In the genomic region with DNA sequence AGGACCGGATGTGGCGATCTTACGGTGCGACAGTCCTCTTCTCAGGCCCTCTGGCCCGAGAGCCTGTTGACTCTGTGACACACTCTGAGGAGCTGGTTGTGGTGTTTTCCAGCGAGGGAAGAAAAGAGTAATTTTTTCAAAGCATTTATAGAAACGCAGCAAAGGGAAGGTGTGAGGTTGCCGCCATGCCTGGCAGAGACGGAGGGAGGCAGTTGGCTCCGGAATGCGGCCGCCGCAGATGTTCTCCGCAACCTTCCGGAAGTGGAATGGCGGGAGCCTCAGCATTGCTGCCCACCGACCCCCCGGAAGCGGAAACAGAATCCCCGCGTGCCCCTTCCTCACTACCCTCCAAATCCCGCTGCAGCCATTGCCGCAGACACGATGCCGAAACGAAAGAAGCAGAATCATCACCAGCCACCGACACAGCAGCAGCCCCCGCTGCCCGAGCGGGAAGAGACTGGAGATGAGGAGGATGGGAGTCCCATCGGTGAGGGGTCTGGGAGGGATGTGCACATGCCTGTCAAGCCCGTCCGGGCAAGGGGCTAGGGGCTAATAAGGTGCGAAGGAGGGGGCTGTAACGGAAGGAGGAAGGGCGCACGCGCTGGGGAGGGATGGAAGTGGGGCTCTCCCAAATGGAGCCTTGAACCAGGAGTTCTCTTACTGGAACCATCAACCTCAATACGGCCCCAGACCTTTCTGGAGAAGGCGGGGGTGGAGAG, we compare ENCODE assay signal across 8 cellular contexts. TPM values are rescaled to one million over a fixed set of nuclear protein-coding genes. Genes with fewer than 3 reads are reported as not detected.
DNase-seq lines count a peak whose midpoint lies in the region; TF ChIP-seq lines count a peak whose summit lies in the region.

A gene with protein sequence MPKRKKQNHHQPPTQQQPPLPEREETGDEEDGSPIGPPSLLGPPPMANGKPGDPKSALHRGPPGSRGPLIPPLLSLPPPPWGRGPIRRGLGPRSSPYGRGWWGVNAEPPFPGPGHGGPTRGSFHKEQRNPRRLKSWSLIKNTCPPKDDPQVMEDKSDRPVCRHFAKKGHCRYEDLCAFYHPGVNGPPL (plus strand): TSS at position 332 of the 719 bp plus-strand sequence. CDS start 50 bp downstream, at position 382.

- peaks cover 22% of the 10 kb centered on the region for H3K4me1 Mint-ChIP-seq in activated T-helper 2 cell treated with anti-CD3 and anti-CD28 coated beads, Interferon-gamma antibody, Interleukin-2, Interleukin-4, amounts not matched to agents 10 μg/mL and 5 μg/mL and 100 μg/mL, durations not matched to agents 14 hours and 24 hours and 36 hours (ENCODE audit: low read depth)

- H3K36me3 ChIP-seq in GM23248 (ENCODE audit: low read depth) (peaks cover 8% of the 10 kb centered on the region; the same call in 1 of the 2 replicates), neural cell (ENCODE audit: insufficient read depth, low read length) (peaks cover 8% of the 10 kb centered on the region), subcutaneous abdominal adipose tissue (ENCODE audit: control insufficient read depth in 5 of 5, insufficient read depth in 5 of 5, low read length in 5 of 5) (peaks cover 6 to 40% (median 27%) of the 10 kb centered on the region in 5 donors)

- H3K4me3 ChIP-seq in GM23248 = peak within 1 kb of the TSS; percentile 95
- H3K4me3 ChIP-seq in fibroblast of the aortic adventitia (ENCODE audit: low read depth, low read length) = peak within 1 kb of the TSS; percentile 92
- peak within 1 kb of the TSS; percentile 99 for H3K4me3 ChIP-seq in neural cell (ENCODE audit: low read length)
- peak within 1 kb of the TSS; percentile 94 to 97 (median 97) for H3K4me3 ChIP-seq in subcutaneous abdominal adipose tissue (ENCODE audit: low read depth in 1 of 5, low read length in 5 of 5)

- H3K27me3 ChIP-seq in GM23248 (replicated peaks; ENCODE audit: insufficient read depth) (no peaks in the 10 kb centered on the region), neural cell (ENCODE audit: insufficient read depth, low read depth, low read length) (no peaks in the 10 kb centered on the region), subcutaneous abdominal adipose tissue (ENCODE audit: control insufficient read depth in 5 of 5, insufficient read depth in 4 of 5, low read length in 5 of 5) (no peaks in the 10 kb centered on the region)

- peaks cover 8% of the 10 kb centered on the region; the same call in 1 of the 2 replicates for H3K4me1 ChIP-seq in GM23248 (ENCODE audit: insufficient read depth)
- H3K4me1 ChIP-seq in subcutaneous abdominal adipose tissue (ENCODE audit: control insufficient read depth in 5 of 5, insufficient read depth in 5 of 5, low read length in 5 of 5) = peaks cover 6 to 35% (median 28%) of the 10 kb centered on the region in 5 donors

- H3K79me2 ChIP-seq in GM23248 (ENCODE audit: insufficient read depth) (peaks cover 72% of the 10 kb centered on the region), neural cell (replicated peaks; ENCODE audit: insufficient read depth, low read length) (peaks cover 29% of the 10 kb centered on the region)

- peak within 1 kb of the TSS; percentile 92 for H2AFZ ChIP-seq in GM23248
- peak within 1 kb of the TSS; percentile 88 for H2AFZ ChIP-seq in neural cell (ENCODE audit: low read depth, low read length)

- H4K20me1 ChIP-seq in GM23248 (ENCODE audit: insufficient read depth) (no peaks in the 10 kb centered on the region), neural cell (ENCODE audit: insufficient read depth) (no peaks in the 10 kb centered on the region)

- H3F3A ChIP-seq in GM23248 (ENCODE audit: insufficient read depth) = no peaks in the 10 kb centered on the region
- no peaks in the 10 kb centered on the region for H3F3A ChIP-seq in neural cell (ENCODE audit: insufficient read depth, low read length, poor library complexity, severe bottlenecking)

- peak; percentile 90 for DNase-seq in EL
- DNase-seq in GM23248 = peak; percentile 95
- DNase-seq in Kasumi-1 (lab: John Stamatoyannopoulos, UW) = peak; percentile 86 to 91
- peak; percentile 89 for DNase-seq in RPMI7951 (ENCODE audit: low read depth)
- peak; percentile 77 for DNase-seq in activated T-helper 2 cell treated with anti-CD3 and anti-CD28 coated beads, Interferon-gamma antibody, Interleukin-2, Interleukin-4, amounts not matched to agents 10 μg/mL and 5 μg/mL and 100 μg/mL, durations not matched to agents 14 hours and 24 hours and 36 hours (ENCODE audit: low spot score)
- peak; percentile 85 for DNase-seq in fibroblast of the aortic adventitia (ENCODE audit: low read depth)

- in situ Hi-C loops in GM23248 (cut with MboI) = no loop called here

- TF ChIP-seq RAD21 in neural cell (conservative IDR thresholded peaks at IDR 0.05) = peak; percentile 13

- peak within 1 kb of the TSS; percentile 98 for H3K4me3 Mint-ChIP-seq in activated T-helper 2 cell treated with anti-CD3 and anti-CD28 coated beads, Interferon-gamma antibody, Interleukin-2, Interleukin-4, amounts not matched to agents 10 μg/mL and 5 μg/mL and 100 μg/mL, durations not matched to agents 14 hours and 24 hours and 36 hours (ENCODE audit: low read depth)

- H3K9me3 ChIP-seq in GM23248 (ENCODE audit: low read depth) (no peaks in the 10 kb centered on the region), neural cell (ENCODE audit: low read length) (no peaks in the 10 kb centered on the region), subcutaneous abdominal adipose tissue (ENCODE audit: control insufficient read depth in 5 of 5, low read length in 5 of 5) (no peaks in the 10 kb centered on the region)

- H3K27ac ChIP-seq in GM23248 (peak within 1 kb of the TSS; percentile 96), neural cell (ENCODE audit: low read length) (peak within 1 kb of the TSS; percentile 99), subcutaneous abdominal adipose tissue (ENCODE audit: low read depth, low read length) (peak within 1 kb of the TSS; percentile 87)

- 1 to 3% methylated on average over 34 to 40 of the region's 40 CpGs for WGBS in GM23248 (ENCODE audit: low coverage in 1 of 2, low lambda C conversion rate in 2 of 2, missing lambda C conversion rate in 2 of 2), 2 experiments

- H3K9me2 ChIP-seq in GM23248 (ENCODE audit: insufficient read depth) (no peaks in the 10 kb centered on the region), neural cell (ENCODE audit: insufficient read depth, low read length) (no peaks in the 10 kb centered on the region)

- TF ChIP-seq CTCF in fibroblast of the aortic adventitia (IDR thresholded peaks at IDR 0.05; ENCODE audit: insufficient read depth, low read length) (no peak), neural cell (IDR thresholded peaks at IDR 0.05; ENCODE audit: poor library complexity, severe bottlenecking) (peak; percentile 5)

- H3K27me3 Mint-ChIP-seq in activated T-helper 2 cell treated with anti-CD3 and anti-CD28 coated beads, Interferon-gamma antibody, Interleukin-2, Interleukin-4, amounts not matched to agents 10 μg/mL and 5 μg/mL and 100 μg/mL, durations not matched to agents 14 hours and 24 hours and 36 hours (ENCODE audit: low read depth) = no peaks in the 10 kb centered on the region

- peak; percentile 75 for TF ChIP-seq EP300 in neural cell (conservative IDR thresholded peaks at IDR 0.05; ENCODE audit: poor library complexity, severe bottlenecking)

- no peaks in the 10 kb centered on the region for H3K9me3 Mint-ChIP-seq in activated T-helper 2 cell treated with anti-CD3 and anti-CD28 coated beads, Interferon-gamma antibody, Interleukin-2, Interleukin-4, amounts not matched to agents 10 μg/mL and 5 μg/mL and 100 μg/mL, durations not matched to agents 14 hours and 24 hours and 36 hours

- H3K4me2 ChIP-seq in GM23248 (ENCODE audit: unreplicated experiment) (peak within 1 kb of the TSS; percentile 97), neural cell (ENCODE audit: low read length) (peak within 1 kb of the TSS; percentile 92)

- H3K27ac Mint-ChIP-seq in activated T-helper 2 cell treated with anti-CD3 and anti-CD28 coated beads, Interferon-gamma antibody, Interleukin-2, Interleukin-4, amounts not matched to agents 10 μg/mL and 5 μg/mL and 100 μg/mL, durations not matched to agents 14 hours and 24 hours and 36 hours = peak within 1 kb of the TSS; percentile 100

- H3K36me3 Mint-ChIP-seq in activated T-helper 2 cell treated with anti-CD3 and anti-CD28 coated beads, Interferon-gamma antibody, Interleukin-2, Interleukin-4, amounts not matched to agents 10 μg/mL and 5 μg/mL and 100 μg/mL, durations not matched to agents 14 hours and 24 hours and 36 hours (ENCODE audit: low read depth) = peaks cover 64% of the 10 kb centered on the region

- intact Hi-C loops in activated T-helper 2 cell treated with anti-CD3 and anti-CD28 coated beads, Interferon-gamma antibody, Interleukin-2, Interleukin-4, amounts not matched to agents 10 μg/mL and 5 μg/mL and 100 μg/mL, durations not matched to agents 14 hours and 24 hours and 36 hours (cut with micrococcal nuclease) = loop anchor here (1.0 to 5.0 kb wide), 5 partner anchors 14 to 163 kb away; a partner anchor contains a TSS

- peak within 1 kb of the TSS; percentile 96 for H3K9ac ChIP-seq in GM23248
- H3K9ac ChIP-seq in neural cell (ENCODE audit: low read length) = peak within 1 kb of the TSS; percentile 97
- peak within 1 kb of the TSS; percentile 73 to 90 (median 77) for H3K9ac ChIP-seq in subcutaneous abdominal adipose tissue (ENCODE audit: low read length in 5 of 5)

TF ChIP-seq in neural cell, 6 proteins besides CTCF, POLR2A, EP300 and RAD21 (continues in another document):
- TF ChIP-seq POLR2AphosphoS5 (IDR thresholded peaks at IDR 0.05) = peak; percentile 98
- peak; percentile 95 for TF ChIP-seq MXI1 (conservative IDR thresholded peaks at IDR 0.05; ENCODE audit: poor library complexity, severe bottlenecking)

RNA-seq across cellular contexts. Expression of the gene that starts here (rescaled TPM):
- 5.2 and 6.5 TPM in 2 replicates for total RNA-seq in GM23248 (2014; rRNA removed; shearing (Covaris generic))
- polyA plus RNA-seq in GM23248 (2016; fragmentation: Nextera tagmentation; extraction: Ambion mirVana) (7.1 and 7.3 TPM in 2 replicates), neural cell (11.7 and 13.0 TPM in 2 replicates)
- total RNA-seq in RPMI7951 (2014; rRNA removed; shearing (Covaris generic)) = 6.9 and 9.6 TPM in 2 replicates
- total RNA-seq in activated T-helper 2 cell treated with anti-CD3 and anti-CD28 coated beads, Interferon-gamma antibody, Interleukin-2, Interleukin-4, amounts not matched to agents 10 μg/mL and 5 μg/mL and 100 μg/mL, durations not matched to agents 14 hours and 24 hours and 36 hours = 35.0 and 36.6 TPM in 2 replicates
- 2.3 and 11.0 TPM in 2 replicates for total RNA-seq in fibroblast of the aortic adventitia (ENCODE audit: low replicate concordance)
- 29.8 and 30.7 TPM in 2 replicates for polyA minus RNA-seq in neural cell

Comparison
In these comparisons a context has a peak if more than half of its experiments do, and no peak if none do; other contexts are left out.
1. Peak in every context shown above with its lines: DNase-seq, H3K4me3 ChIP-seq and H3K27ac ChIP-seq.